ENCODE assay signal across 1 cellular context in genomic region chr1:246699095-246699735, GRCh38.
A peak's percentile ranks its signal among the peaks of the same experiment; 100 is the strongest.
TF ChIP-seq lines count a peak whose summit lies in the region.

No MANE protein-coding gene starts in this region.

TF ChIP-seq in K562, 482 proteins besides CTCF, POLR2A, EP300 and RAD21 (continued from another document and continues in another):
- TF ChIP-seq ZNF707 (CRISPR knock-in tag; conservative IDR thresholded peaks at IDR 0.05) = no peak
- TF ChIP-seq MEIS2 (IDR thresholded peaks at IDR 0.05; ENCODE audit: partially characterized antibody) = peak; percentile 31
- TF ChIP-seq ZKSCAN1 (IDR thresholded peaks at IDR 0.05; ENCODE audit: low read depth, low read length) = 0 out of 2 replicates have a peak, but pooled peaks have one; percentile 26
- TF ChIP-seq ZFX (CRISPR knock-in tag; IDR thresholded peaks at IDR 0.05) = no peak
- TF ChIP-seq ZNF316 (IDR thresholded peaks at IDR 0.05) = no peak
- no peak for TF ChIP-seq MTA2 (IDR thresholded peaks at IDR 0.05; ENCODE audit: low read depth)
- TF ChIP-seq SUPT5H (IDR thresholded peaks at IDR 0.05) = 0 out of 2 replicates have a peak, but pooled peaks have one; percentile 22
- TF ChIP-seq LARP7 (IDR thresholded peaks at IDR 0.05) = no peak
- no peak for TF ChIP-seq MAFG (tag; conservative IDR thresholded peaks at IDR 0.05)
- TF ChIP-seq IRF9 (tag; IDR thresholded peaks at IDR 0.05) = no peak
- no peak for TF ChIP-seq PHTF2 (CRISPR knock-in tag; IDR thresholded peaks at IDR 0.05)
- TF ChIP-seq BCLAF1 (IDR thresholded peaks at IDR 0.05; ENCODE audit: borderline replicate concordance in 1 of 2, control insufficient read depth in 1 of 2, low read depth in 2 of 2, low read length in 1 of 2) = no peak
- TF ChIP-seq TBP (optimal IDR thresholded peaks at IDR 0.05; ENCODE audit: low read depth, low read length) = no peak
- TF ChIP-seq ZNF324 (CRISPR knock-in tag; IDR thresholded peaks at IDR 0.05) = no peak
- TF ChIP-seq ZNF507 (tag; conservative IDR thresholded peaks at IDR 0.05) = no peak
- TF ChIP-seq ZNF431 (CRISPR knock-in tag; IDR thresholded peaks at IDR 0.05) = 0 out of 2 replicates have a peak, but pooled peaks have one; percentile 27
- no peak for TF ChIP-seq ZNF395 (CRISPR knock-in tag; IDR thresholded peaks at IDR 0.05)
- TF ChIP-seq ZBTB8A (IDR thresholded peaks at IDR 0.05; ENCODE audit: partially characterized antibody) = no peak
- no peak for TF ChIP-seq NR3C1 (CRISPR knock-in tag; IDR thresholded peaks at IDR 0.05)
- no peak for TF ChIP-seq EHMT2 (IDR thresholded peaks at IDR 0.05)
- TF ChIP-seq JUNB (CRISPR knock-in tag; conservative IDR thresholded peaks at IDR 0.05) = no peak
- no peak for TF ChIP-seq SRSF9 (IDR thresholded peaks at IDR 0.05; ENCODE audit: borderline replicate concordance, low read depth, low read length)
- TF ChIP-seq ZNF57 (CRISPR knock-in tag; IDR thresholded peaks at IDR 0.05) = no peak
- TF ChIP-seq HLTF (IDR thresholded peaks at IDR 0.05) = no peak
- TF ChIP-seq LCOR (CRISPR knock-in tag; IDR thresholded peaks at IDR 0.05) = no peak
- no peak for TF ChIP-seq ZNF134 (CRISPR knock-in tag; conservative IDR thresholded peaks at IDR 0.05)
- TF ChIP-seq CBX8 (IDR thresholded peaks at IDR 0.05; ENCODE audit: borderline replicate concordance, extremely low read depth, low read depth, low read length, poor library complexity, severe bottlenecking) = no peak
- no peak for TF ChIP-seq HOMEZ (CRISPR knock-in tag; IDR thresholded peaks at IDR 0.05)
- no peak for TF ChIP-seq ZSCAN29 (IDR thresholded peaks at IDR 0.05)
- no peak for TF ChIP-seq ZFP1 (CRISPR knock-in tag; IDR thresholded peaks at IDR 0.05)
- 0 out of 2 replicates have a peak, but pooled peaks have one; percentile 31 for TF ChIP-seq SMARCE1 (IDR thresholded peaks at IDR 0.05)
- no peak for TF ChIP-seq POLR2G (IDR thresholded peaks at IDR 0.05; ENCODE audit: low read depth, low read length)
- TF ChIP-seq STAT6 (CRISPR knock-in tag; IDR thresholded peaks at IDR 0.05) = no peak
- no peak for TF ChIP-seq E2F1 (CRISPR knock-in tag; IDR thresholded peaks at IDR 0.05)
- TF ChIP-seq ETV6 (IDR thresholded peaks at IDR 0.05; ENCODE audit: borderline replicate concordance in 1 of 2, low read depth in 2 of 2, low read length in 1 of 2) = no peak
- no peak for TF ChIP-seq ETV6 (CRISPR knock-in tag; IDR thresholded peaks at IDR 0.05; ENCODE audit: borderline replicate concordance)
- no peak for TF ChIP-seq HDAC6 (IDR thresholded peaks at IDR 0.05; ENCODE audit: low read depth, low read length)
- TF ChIP-seq BCL6 (CRISPR knock-in tag; IDR thresholded peaks at IDR 0.05) = no peak
- no peak for TF ChIP-seq CCNT2 (IDR thresholded peaks at IDR 0.05; ENCODE audit: borderline replicate concordance, extremely low read depth, insufficient read length, low read depth, low read length)
- TF ChIP-seq ZNF436 (CRISPR knock-in tag; IDR thresholded peaks at IDR 0.05) = no peak
- no peak for TF ChIP-seq BRCA1 (IDR thresholded peaks at IDR 0.05)
- no peak for TF ChIP-seq BRCA1 (CRISPR knock-in tag; IDR thresholded peaks at IDR 0.05)
- no peak for TF ChIP-seq RBBP5 (IDR thresholded peaks at IDR 0.05; ENCODE audit: borderline replicate concordance, insufficient read depth, low read length, poor library complexity, severe bottlenecking)
- TF ChIP-seq PKNOX1 (IDR thresholded peaks at IDR 0.05) = peak; percentile 83
- TF ChIP-seq U2AF2 (optimal IDR thresholded peaks at IDR 0.05; ENCODE audit: low read depth, low read length) = no peak
- TF ChIP-seq ZNF740 (CRISPR knock-in tag; IDR thresholded peaks at IDR 0.05) = no peak
- TF ChIP-seq ZNF740 (tag; IDR thresholded peaks at IDR 0.05) = no peak
- TF ChIP-seq ZNF586 (CRISPR knock-in tag; conservative IDR thresholded peaks at IDR 0.05) = no peak
- TF ChIP-seq CTBP1 (IDR thresholded peaks at IDR 0.05; ENCODE audit: borderline replicate concordance) = peak; percentile 31; the same call in 1 of the 2 replicates
- no peak for TF ChIP-seq SMAD2 (IDR thresholded peaks at IDR 0.05; ENCODE audit: low read depth, low read length)
- TF ChIP-seq TARDBP (IDR thresholded peaks at IDR 0.05) = no peak
- TF ChIP-seq NFATC3 (IDR thresholded peaks at IDR 0.05) = no peak
- TF ChIP-seq MNT (conservative IDR thresholded peaks at IDR 0.05) = 0 out of 4 replicates have a peak, but pooled peaks of 1 of the 2 experiments have one; percentile 27
- no peak for TF ChIP-seq EGR1 (conservative IDR thresholded peaks at IDR 0.05)
- 0 out of 2 replicates have a peak, but pooled peaks have one; percentile 29 for TF ChIP-seq MYBL2 (IDR thresholded peaks at IDR 0.05; ENCODE audit: low read depth)
- TF ChIP-seq MYBL2 (CRISPR knock-in tag; IDR thresholded peaks at IDR 0.05; ENCODE audit: borderline replicate concordance) = no peak
- TF ChIP-seq TCFL5 (CRISPR knock-in tag; conservative IDR thresholded peaks at IDR 0.05) = no peak
- no peak for TF ChIP-seq CREB3 (tag; conservative IDR thresholded peaks at IDR 0.05; ENCODE audit: low read depth)
- no peak for TF ChIP-seq PRMT5 (CRISPR knock-in tag; IDR thresholded peaks at IDR 0.05)
- no peak for TF ChIP-seq ZKSCAN8 (CRISPR knock-in tag; IDR thresholded peaks at IDR 0.05)
- TF ChIP-seq HDAC8 (tag; IDR thresholded peaks at IDR 0.05) = no peak
- TF ChIP-seq YY1 (IDR thresholded peaks at IDR 0.05; ENCODE audit: borderline replicate concordance in 1 of 3, control insufficient read depth in 1 of 3, extremely low read depth in 1 of 3, insufficient read depth in 3 of 3, insufficient read length in 1 of 3, insufficient replicate concordance in 2 of 3, low read depth in 1 of 3, low read length in 2 of 3) = peak in 1 of 3 experiments; percentile 43
